8 cellular contexts compared by ENCODE assay signal in the genomic region with DNA sequence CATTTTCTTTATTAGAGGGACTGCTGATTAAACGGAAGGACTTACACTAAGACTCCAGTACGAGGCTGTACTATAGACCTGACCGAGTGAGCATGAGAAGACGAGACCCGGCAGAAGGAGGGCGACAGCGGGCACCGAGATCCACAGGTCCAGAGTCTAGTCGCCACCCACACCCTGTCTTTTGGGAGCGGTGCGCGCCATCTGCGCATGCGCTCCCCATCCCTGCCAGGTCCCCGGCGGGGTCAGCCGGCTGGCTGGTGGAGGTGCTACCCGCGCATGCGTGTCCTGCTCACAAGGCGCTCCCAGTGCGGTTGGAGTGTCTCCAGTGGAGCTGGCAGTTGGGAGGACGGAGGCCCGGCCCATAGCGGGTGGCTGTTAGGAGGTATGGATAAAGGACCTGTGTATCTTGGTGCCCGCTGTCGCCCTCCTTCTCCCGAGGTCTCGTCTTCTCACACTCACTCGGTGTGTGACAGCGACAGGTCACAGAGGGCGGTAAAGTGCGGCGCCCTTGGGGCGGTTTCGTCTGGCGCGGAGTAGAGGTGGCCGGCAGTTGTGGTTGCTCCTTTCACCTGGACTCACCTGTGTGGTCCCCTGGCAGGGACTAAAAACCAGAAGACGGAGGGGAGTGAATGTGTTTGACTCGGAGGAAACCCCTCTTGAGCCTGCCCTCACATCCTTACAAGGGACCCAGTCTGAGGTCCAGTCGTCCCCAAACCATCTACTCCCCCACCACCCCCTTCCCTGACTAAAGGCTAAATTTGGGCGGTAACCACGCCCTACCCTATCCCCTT. TPM values are rescaled to one million over a fixed set of nuclear protein-coding genes. Genes with fewer than 3 reads are reported as not detected.
DNase-seq lines count a peak whose midpoint lies in the region; ATAC-seq, FAIRE-seq and TF ChIP-seq lines count a peak whose summit lies in the region.

No MANE protein-coding gene starts in this region.

- CTCF ChIA-PET in CD8-positive, alpha-beta memory T cell (lab: Charles Lee), result interaction anchor here (1.2 to 1.4 kb wide), 2 partner anchors 129 to 157 kb away, joined by 3 read pairs; no protein-coding TSS in a partner anchor

- H3K4me1 Mint-ChIP-seq in CD8-positive, alpha-beta memory T cell, result peaks cover 6 to 11% (median 7%) of the 10 kb centered on the region in 3 donors

- H2AFZ ChIP-seq in KMS-11 (ENCODE audit: low read depth) (peak overlapping the region; percentile 86), neural cell (ENCODE audit: low read depth, low read length) (no peak overlapping the region)

- peak; percentile 59 to 77 (median 70) for DNase-seq in CD8-positive, alpha-beta memory T cell
- DNase-seq in RCC 7860 (ENCODE audit: low spot score), result peak; percentile 60
- peak; percentile 59 for DNase-seq in activated effector memory CD4-positive, alpha-beta T cell treated with Interleukin-2 at 50 U/mL for 16 hours
- DNase-seq in fibroblast of the aortic adventitia (ENCODE audit: low read depth), result peak; percentile 70
- peak; percentile 84 for DNase-seq in stomach

- ATAC-seq in GM21515 (IDR thresholded peaks at IDR 0.05; ENCODE audit: unreplicated experiment), result peak; percentile 78

- no peaks in the 10 kb centered on the region for H4K20me1 ChIP-seq in KMS-11 (ENCODE audit: insufficient read depth)
- H4K20me1 ChIP-seq in neural cell (ENCODE audit: insufficient read depth), result no peaks in the 10 kb centered on the region

- no peaks in the 10 kb centered on the region for H3K9me3 Mint-ChIP-seq in CD8-positive, alpha-beta memory T cell

- TF ChIP-seq POLR2A in stomach (IDR thresholded peaks at IDR 0.05), result no peak

- peaks cover 4% of the 10 kb centered on the region for H3K4me1 ChIP-seq in CD8-positive, alpha-beta memory T cell (ENCODE audit: insufficient read depth, low read length)
- no peaks in the 10 kb centered on the region for H3K4me1 ChIP-seq in KMS-11 (ENCODE audit: low read depth, poor library complexity, severe bottlenecking)
- H3K4me1 ChIP-seq in stomach, result peaks cover 0 to 19% (median 13%) of the 10 kb centered on the region in 4 donors

- TF ChIP-seq RAD21 in neural cell (conservative IDR thresholded peaks at IDR 0.05), result no peak

- peak overlapping the region; percentile 66 to 93 (median 75) for H3K4me3 Mint-ChIP-seq in CD8-positive, alpha-beta memory T cell

- no peaks in the 10 kb centered on the region for H3K27me3 ChIP-seq in CD8-positive, alpha-beta memory T cell (ENCODE audit: insufficient read depth, low read length, poor library complexity, severe bottlenecking)
- H3K27me3 ChIP-seq in KMS-11 (ENCODE audit: insufficient read depth, low read depth), result no peaks in the 10 kb centered on the region
- no peaks in the 10 kb centered on the region for H3K27me3 ChIP-seq in neural cell (ENCODE audit: insufficient read depth, low read depth, low read length)
- H3K27me3 ChIP-seq in stomach, result peaks cover 0 to 19% (median 0%) of the 10 kb centered on the region in 3 donors

- peak overlapping the region; percentile 73 for H3K4me2 ChIP-seq in KMS-11
- H3K4me2 ChIP-seq in neural cell (ENCODE audit: low read length), result no peak overlapping the region

- H3F3A ChIP-seq in neural cell (ENCODE audit: insufficient read depth, low read length, poor library complexity, severe bottlenecking), result no peaks in the 10 kb centered on the region

- TF ChIP-seq EP300 in neural cell (conservative IDR thresholded peaks at IDR 0.05; ENCODE audit: poor library complexity, severe bottlenecking) (no peak), stomach (IDR thresholded peaks at IDR 0.05) (no peak)

- H3K4me3 ChIP-seq in CD8-positive, alpha-beta memory T cell (ENCODE audit: low read length), result peak overlapping the region; percentile 50
- H3K4me3 ChIP-seq in KMS-11 (IDR thresholded peaks at IDR 0.05; ENCODE audit: insufficient read depth, low read depth, low read length), result no peak overlapping the region
- H3K4me3 ChIP-seq in fibroblast of the aortic adventitia (ENCODE audit: low read depth, low read length), result peak overlapping the region; percentile 47
- peak overlapping the region; percentile 59 for H3K4me3 ChIP-seq in neural cell (ENCODE audit: low read length)
- peak overlapping the region; percentile 32 to 41 (median 37) for H3K4me3 ChIP-seq in stomach

- no peaks in the 10 kb centered on the region for H3K9me3 ChIP-seq in CD8-positive, alpha-beta memory T cell (ENCODE audit: low read length)
- H3K9me3 ChIP-seq in neural cell (ENCODE audit: low read length) (no peaks in the 10 kb centered on the region), stomach (no peaks in the 10 kb centered on the region)

- H3K9ac ChIP-seq in KMS-11, result peak overlapping the region; percentile 18; the same call in 1 of the 2 replicates
- H3K9ac ChIP-seq in neural cell (ENCODE audit: low read length), result no peak overlapping the region

- intact Hi-C loops in stomach (cut with DNase I; ENCODE audit: low total_unique reads), result loop anchor here (10.0 kb wide), 1 partner anchor 147 kb away; no protein-coding TSS in a partner anchor

- peaks cover 0 to 6% of the 10 kb centered on the region in 2 donors for H3K27me3 Mint-ChIP-seq in CD8-positive, alpha-beta memory T cell

- 8 to 21% (median 14%) methylated on average over 14 to 44 of the region's 44 CpGs for WGBS in stomach, 5 donors

- H3K79me2 ChIP-seq in KMS-11 (ENCODE audit: insufficient read depth, low read depth) (no peaks in the 10 kb centered on the region), neural cell (replicated peaks; ENCODE audit: insufficient read depth, low read length) (no peaks in the 10 kb centered on the region)

- no peaks in the 10 kb centered on the region for H3K36me3 ChIP-seq in CD8-positive, alpha-beta memory T cell (ENCODE audit: insufficient read depth, low read length)
- H3K36me3 ChIP-seq in KMS-11 (ENCODE audit: insufficient read depth) (no peaks in the 10 kb centered on the region), neural cell (ENCODE audit: insufficient read depth, low read length) (no peaks in the 10 kb centered on the region), stomach (no peaks in the 10 kb centered on the region)

- no peak for FAIRE-seq in RCC 7860 (lab: Jason Lieb, UNC)

- H3K27ac ChIP-seq in CD8-positive, alpha-beta memory T cell (ENCODE audit: low read depth, low read length), result no peak overlapping the region
- no peak overlapping the region for H3K27ac ChIP-seq in KMS-11
- H3K27ac ChIP-seq in neural cell (ENCODE audit: low read length), result no peak overlapping the region
- H3K27ac ChIP-seq in stomach, result peak overlapping the region in 4 of 5 donors; percentile 47 to 77 (median 59)

- H3K9me2 ChIP-seq in neural cell (ENCODE audit: insufficient read depth, low read length), result no peaks in the 10 kb centered on the region

- TF ChIP-seq CTCF in KMS-11 (conservative IDR thresholded peaks at IDR 0.05; ENCODE audit: low read depth, low read length), result no peak
- TF ChIP-seq CTCF in fibroblast of the aortic adventitia (IDR thresholded peaks at IDR 0.05; ENCODE audit: insufficient read depth, low read length), result no peak
- no peak for TF ChIP-seq CTCF in neural cell (IDR thresholded peaks at IDR 0.05; ENCODE audit: poor library complexity, severe bottlenecking)
- no peak for TF ChIP-seq CTCF in stomach (IDR thresholded peaks at IDR 0.05)

- H3K27ac Mint-ChIP-seq in CD8-positive, alpha-beta memory T cell, result peak overlapping the region in 7 of 8 donors; percentile 58 to 96 (median 81)

- H3K36me3 Mint-ChIP-seq in CD8-positive, alpha-beta memory T cell, result no peaks in the 10 kb centered on the region

- POLR2A ChIA-PET in CD8-positive, alpha-beta memory T cell (lab: Charles Lee), result interaction anchor here (0.6 kb wide), 1 partner anchor 308 kb away, joined by 3 read pairs; no protein-coding TSS in a partner anchor

TF ChIP-seq in neural cell, 6 proteins besides CTCF, POLR2A, EP300 and RAD21 (continues in another document):
- TF ChIP-seq EZH2 (IDR thresholded peaks at IDR 0.05; ENCODE audit: borderline replicate concordance, insufficient read depth, low read length, poor library complexity, severe bottlenecking) (no peak), POLR2AphosphoS5 (IDR thresholded peaks at IDR 0.05) (no peak), SMC3 (conservative IDR thresholded peaks at IDR 0.05; ENCODE audit: poor library complexity) (no peak), MXI1 (conservative IDR thresholded peaks at IDR 0.05; ENCODE audit: poor library complexity, severe bottlenecking) (no peak), TAF1 (IDR thresholded peaks at IDR 0.05; ENCODE audit: low read depth) (no peak)

RNA-seq across cellular contexts. Expression of gene HSD17B10, which starts 7.6 kb away (rescaled TPM):
- total RNA-seq in CD8-positive, alpha-beta memory T cell, result 100 to 1,000 TPM; 150 to 155 TPM
- polyA plus RNA-seq in CD8-positive, alpha-beta memory T cell, result 151 TPM
- total RNA-seq in fibroblast of the aortic adventitia (ENCODE audit: low replicate concordance) (34.3 and 52.7 TPM in 2 replicates), stomach (10 to 100 TPM in 4 of 5 donors, not detected in 1; 16.1 to 36.2 (median 20.9) TPM)
- polyA plus RNA-seq in neural cell (111 and 112 TPM in 2 replicates), stomach (10 to 100 TPM; 78.4 to 84.3 (median 82.9) TPM)
- 43.5 and 52.8 TPM in 2 replicates for polyA minus RNA-seq in neural cell

RNA-seq across cellular contexts. Expression of gene RIBC1, which starts 19.1 kb away (rescaled TPM):
- total RNA-seq in CD8-positive, alpha-beta memory T cell, result 1 to 10 TPM; 1.2 TPM
- polyA plus RNA-seq in CD8-positive, alpha-beta memory T cell, result 0.26 TPM
- total RNA-seq in fibroblast of the aortic adventitia (ENCODE audit: low replicate concordance) (0.36 and 1.6 TPM in 2 replicates), stomach (not detected)
- polyA plus RNA-seq in neural cell (0.84 and 2.2 TPM in 2 replicates), stomach (1 to 10 TPM in 2 of 3 donors, under 1 TPM in 1; 0.93 to 1.7 (median 1.4) TPM)
- polyA minus RNA-seq in neural cell, result 0.69 and 1.2 TPM in 2 replicates

RNA-seq across cellular contexts. Expression of gene SMC1A, which starts 19.3 kb away (rescaled TPM):
- total RNA-seq in CD8-positive, alpha-beta memory T cell, result 100 to 1,000 TPM; 143 to 158 TPM
- 79.1 TPM for polyA plus RNA-seq in CD8-positive, alpha-beta memory T cell
- total RNA-seq in fibroblast of the aortic adventitia (ENCODE audit: low replicate concordance), result 11.4 and 40.0 TPM in 2 replicates
- 11.4 and 12.2 TPM in 2 replicates for polyA plus RNA-seq in neural cell
- 35.8 and 46.3 TPM in 2 replicates for polyA minus RNA-seq in neural cell
- 10 to 100 TPM; 20.0 to 31.2 (median 24.6) TPM for total RNA-seq in stomach
- 1 to 10 TPM; 4.3 to 6.7 (median 5.6) TPM for polyA plus RNA-seq in stomach

Comparison
In these comparisons a context has a peak if more than half of its experiments do, and no peak if none do; other contexts are left out.
1. H3K27ac ChIP-seq: peak in stomach (4 of 5); none in CD8-positive, alpha-beta memory T cell (single experiment), KMS-11 (single experiment) and neural cell (single experiment).
2. Peak in every context shown above with its lines, with median percentiles within 50 percentile points of each other: DNase-seq.